Comparison of ENCODE assay signal across 37 cellular contexts in the genomic region with DNA sequence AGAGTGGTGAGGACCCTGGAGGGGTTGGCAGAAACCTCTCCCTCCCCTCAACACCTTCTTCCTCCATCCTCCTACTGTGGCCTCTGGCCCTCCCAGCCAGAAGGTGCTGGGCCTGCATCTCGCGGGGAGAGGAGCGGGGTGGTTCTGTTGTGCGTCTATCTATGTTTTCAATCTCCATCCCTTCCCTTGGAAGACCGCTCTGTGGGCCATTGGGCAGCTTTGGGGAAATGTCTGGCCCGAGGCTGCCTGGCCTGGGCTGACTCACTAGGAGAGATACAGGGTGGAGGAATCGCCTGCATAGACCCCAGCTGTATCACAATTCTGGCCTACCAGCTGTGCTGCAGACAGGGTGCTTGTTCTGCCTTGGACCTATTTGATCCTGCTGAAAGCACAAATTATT. TPM values are rescaled to one million over a fixed set of nuclear protein-coding genes. Genes with fewer than 3 reads are reported as not detected.
"Had no signal": no experiment of that assay in that cellular context is flagged by ENCODE, and none has a peak within 500 bp of the region (broad histone marks: within the 10 kb centered on the region; RNA-seq: fewer than 3 reads in every experiment).

No MANE protein-coding gene starts in this region.

- H3K9me3 Mint-ChIP-seq: activated B cell treated with CpG ODN at 0.5 μM for 24 hours; activated CD4-positive, alpha-beta memory T cell treated with anti-CD3 and anti-CD28 coated beads for 36 hours; activated naive CD4-positive, alpha-beta T cell treated with anti-CD3 and anti-CD28 coated beads for 36 hours; activated naive CD4-positive, alpha-beta T cell treated with anti-CD3 and anti-CD28 coated beads, Interleukin-2, amount 50 U/mL, for 72 hours; activated T-cell treated with anti-CD3 and anti-CD28 coated beads, Interleukin-2, amount 50 U/mL, for 4 hours; activated T-helper 1 cell treated with anti-CD3 and anti-CD28 coated beads, Interleukin-12 subunit alpha, Interleukin-12 subunit beta, Interleukin-2, Interleukin-4 antibody, amounts not matched to agents 30 ng/mL and 10 ng/mL and 1 ng/mL, durations not matched to agents 14 hours and 24 hours and 36 hours had no signal

- H3K36me3 ChIP-seq: adrenal gland, breast epithelium, MG63, Peyer's patch had no signal

- H3K27ac ChIP-seq: body of pancreas, breast epithelium, Peyer's patch, SK-N-MC, VCaP had no signal

- DNase-seq: activated B cell treated with CpG ODN at 0.5 μM for 24 hours; activated CD4-positive, alpha-beta memory T cell treated with anti-CD3 and anti-CD28 coated beads for 36 hours; activated CD4-positive, alpha-beta T cell treated with anti-CD3 and anti-CD28 coated beads for 4 hours; activated CD4-positive, alpha-beta T cell treated with anti-CD3 and anti-CD28 coated beads, Interleukin-2, amount 50 U/mL, for 1 hour; activated CD4-positive, CD25-positive, alpha-beta regulatory T cell treated with anti-CD3 and anti-CD28 coated beads, Interleukin-2, amount 50 U/mL, for 72 hours; activated CD8-positive, alpha-beta memory T cell treated with anti-CD3 and anti-CD28 coated beads, Interleukin-2, amount 50 U/mL, for 4 hours; activated gamma-delta T cell treated with Interleukin-2 at 50 U/mL for 16 hours; activated naive CD4-positive, alpha-beta T cell treated with anti-CD3 and anti-CD28 coated beads for 36 hours; activated T-cell treated with anti-CD3 and anti-CD28 coated beads for 4 hours; activated T-cell treated with anti-CD3 and anti-CD28 coated beads, Interleukin-2, amount 50 U/mL, for 4 hours; adrenal gland; body of pancreas; caudate nucleus; cerebellar nuclear complex; Kasumi-1; MG63; NCI-H1048; NCI-H1105 treated with DMSO at 0.1 percent for 48 hours; NCI-H1436; NCI-H1694; NCI-H2029; NCI-H345; NCI-H524 treated with DMSO at 0.1 percent for 48 hours; NK-92 treated with Interleukin-12 subunit alpha and Interleukin-12 subunit beta, amount 100 ng/mL, for 24 hours; PC-3; Peyer's patch; Right ventricle myocardium superior; SW 1271; T-helper 1 cell; T-helper 2 cell; T-helper 9 cell had no signal

- H3K27me3 ChIP-seq: adrenal gland, body of pancreas, breast epithelium, Peyer's patch had no signal

- H3K4me3 Mint-ChIP-seq: activated B cell treated with CpG ODN at 0.5 μM for 24 hours; activated CD4-positive, alpha-beta memory T cell treated with anti-CD3 and anti-CD28 coated beads for 36 hours; activated naive CD4-positive, alpha-beta T cell treated with anti-CD3 and anti-CD28 coated beads for 36 hours; activated T-cell treated with anti-CD3 and anti-CD28 coated beads, Interleukin-2, amount 50 U/mL, for 4 hours; activated T-helper 1 cell treated with anti-CD3 and anti-CD28 coated beads, Interleukin-12 subunit alpha, Interleukin-12 subunit beta, Interleukin-2, Interleukin-4 antibody, amounts not matched to agents 30 ng/mL and 10 ng/mL and 1 ng/mL, durations not matched to agents 14 hours and 24 hours and 36 hours had no signal

- ATAC-seq: activated naive CD4-positive, alpha-beta T cell treated with anti-CD3 and anti-CD28 coated beads, Interleukin-2, amount 50 U/mL, for 72 hours; activated T-cell treated with anti-CD3 and anti-CD28 coated beads, Interleukin-2, amount 50 U/mL, for 4 hours; body of pancreas; PC-3 had no signal

- H3K4me3 ChIP-seq: adrenal gland, body of pancreas, breast epithelium, MG63, Peyer's patch, SK-N-MC had no signal

- H3K9me3 ChIP-seq: adrenal gland, body of pancreas, breast epithelium, MG63, Peyer's patch had no signal

- H3K27ac Mint-ChIP-seq: activated B cell treated with CpG ODN at 0.5 μM for 24 hours; activated CD4-positive, alpha-beta memory T cell treated with anti-CD3 and anti-CD28 coated beads for 36 hours; activated naive CD4-positive, alpha-beta T cell treated with anti-CD3 and anti-CD28 coated beads for 36 hours; activated T-helper 1 cell treated with anti-CD3 and anti-CD28 coated beads, Interleukin-12 subunit alpha, Interleukin-12 subunit beta, Interleukin-2, Interleukin-4 antibody, amounts not matched to agents 30 ng/mL and 10 ng/mL and 1 ng/mL, durations not matched to agents 14 hours and 24 hours and 36 hours had no signal

- H3K36me3 Mint-ChIP-seq: activated CD4-positive, alpha-beta memory T cell treated with anti-CD3 and anti-CD28 coated beads for 36 hours had no signal

- FAIRE-seq: astrocyte had no signal

RNA-seq across cellular contexts. Expression of gene DAB2IP, which starts 48.4 kb away (rescaled TPM):
- total RNA-seq: activated CD4-positive, alpha-beta memory T cell treated with anti-CD3 and anti-CD28 coated beads for 36 hours; activated T-helper 1 cell treated with anti-CD3 and anti-CD28 coated beads, Interleukin-12 subunit alpha, Interleukin-12 subunit beta, Interleukin-2, Interleukin-4 antibody, amounts not matched to agents 30 ng/mL and 10 ng/mL and 1 ng/mL, durations not matched to agents 14 hours and 24 hours and 36 hours had no signal
